In genomic region chr1:99970713-99971255, GRCh38 we compare ENCODE assay signal across 8 cellular contexts. TPM values are rescaled to one million over a fixed set of nuclear protein-coding genes. Genes with fewer than 3 reads are reported as not detected.
DNase-seq lines count a peak whose midpoint lies in the region; ATAC-seq and TF ChIP-seq lines count a peak whose summit lies in the region.

No MANE protein-coding gene starts in this region.

- H3K27ac Mint-ChIP-seq in activated naive CD4-positive, alpha-beta T cell treated with anti-CD3 and anti-CD28 coated beads for 36 hours, result no peak overlapping the region

- no peak for TF ChIP-seq EP300 in tibial nerve (IDR thresholded peaks at IDR 0.05)

- DNase-seq in activated naive CD4-positive, alpha-beta T cell treated with anti-CD3 and anti-CD28 coated beads for 36 hours, result no peak
- DNase-seq in activated naive CD4-positive, alpha-beta T cell treated with Interleukin-2 at 50 U/mL for 16 hours, result no peak
- DNase-seq in adipocyte (ENCODE audit: low read depth) (peak; percentile 29), left lung (no peak), tibial nerve (ENCODE audit: low spot score in 2 of 2) (no peak), NOMO-1 (lab: John Stamatoyannopoulos, UW; ENCODE audit: unreplicated experiment in 2 of 2) (no peak)
- no peak for DNase-seq in stimulated activated CD4-positive, alpha-beta T cell treated with anti-CD3 and anti-CD28 coated beads, Interleukin-1b, Interleukin-23, amount 100 ng/mL, for 48 hours

- peaks cover 20% of the 10 kb centered on the region for H3K4me1 ChIP-seq in adipocyte (ENCODE audit: control insufficient read depth, insufficient read depth, low read length)
- H3K4me1 ChIP-seq in left lung, result peaks cover 9 to 31% of the 10 kb centered on the region in 2 donors
- H3K4me1 ChIP-seq in tibial nerve, result peaks cover 0 to 34% (median 1%) of the 10 kb centered on the region in 4 donors

- TF ChIP-seq POLR2A in tibial nerve (IDR thresholded peaks at IDR 0.05), result no peak

- H3K4me3 ChIP-seq in adipocyte (ENCODE audit: low read length) (peak overlapping the region; percentile 93), left lung (peak overlapping the region; percentile 73 to 83), tibial nerve (peak overlapping the region; percentile 81 to 97 (median 91))

- ATAC-seq in left lung (no peak), HG03439 (IDR thresholded peaks at IDR 0.05; ENCODE audit: unreplicated experiment) (no peak)

- H3K27me3 ChIP-seq in adipocyte (replicated peaks; ENCODE audit: control insufficient read depth, insufficient read depth, low read length), result no peaks in the 10 kb centered on the region
- H3K27me3 ChIP-seq in left lung, result no peaks in the 10 kb centered on the region
- H3K27me3 ChIP-seq in tibial nerve, result no peaks in the 10 kb centered on the region

- peak overlapping the region; percentile 82 for H3K9ac ChIP-seq in adipocyte (ENCODE audit: low read length)

- no peak for TF ChIP-seq CTCF in left lung (IDR thresholded peaks at IDR 0.05)
- no peak for TF ChIP-seq CTCF in tibial nerve (IDR thresholded peaks at IDR 0.05)

- peaks cover 5% of the 10 kb centered on the region for H3K36me3 ChIP-seq in adipocyte (ENCODE audit: control insufficient read depth, insufficient read depth, low read length, severe bottlenecking)
- H3K36me3 ChIP-seq in left lung, result no peaks in the 10 kb centered on the region
- H3K36me3 ChIP-seq in tibial nerve, result peaks cover 0 to 10% (median 0%) of the 10 kb centered on the region in 3 donors

- intact Hi-C loops in activated naive CD4-positive, alpha-beta T cell treated with anti-CD3 and anti-CD28 coated beads for 36 hours (cut with micrococcal nuclease), result loop anchor here (1.0 kb wide), 5 partner anchors 68 to 381 kb away; partner anchors contain the start of genes AGL, DBT and TRMT13
- intact Hi-C loops in left lung (cut with DNase I), result no loop called here

- no peaks in the 10 kb centered on the region for H3K27me3 Mint-ChIP-seq in activated naive CD4-positive, alpha-beta T cell treated with anti-CD3 and anti-CD28 coated beads for 36 hours (ENCODE audit: low read depth)

- H3K9me3 ChIP-seq in adipocyte (ENCODE audit: control insufficient read depth, low read length) (no peaks in the 10 kb centered on the region), left lung (no peaks in the 10 kb centered on the region), tibial nerve (no peaks in the 10 kb centered on the region)

- no peaks in the 10 kb centered on the region for H3K9me3 Mint-ChIP-seq in activated naive CD4-positive, alpha-beta T cell treated with anti-CD3 and anti-CD28 coated beads for 36 hours

- WGBS in tibial nerve, 2 donors, result 51 to 52% methylated on average over 7 of the region's 7 CpGs

- CTCF ChIA-PET in activated naive CD4-positive, alpha-beta T cell treated with anti-CD3 and anti-CD28 coated beads for 36 hours (lab: Charles Lee), result no interaction called here

- H3K27ac ChIP-seq in left lung (peak overlapping the region; percentile 68 to 84), tibial nerve (peak overlapping the region in 2 of 4 donors; percentile 82 to 86)

- peaks cover 3% of the 10 kb centered on the region for H3K36me3 Mint-ChIP-seq in activated naive CD4-positive, alpha-beta T cell treated with anti-CD3 and anti-CD28 coated beads for 36 hours (ENCODE audit: low read depth)

- peaks cover 26% of the 10 kb centered on the region for H3K4me1 Mint-ChIP-seq in activated naive CD4-positive, alpha-beta T cell treated with anti-CD3 and anti-CD28 coated beads for 36 hours (ENCODE audit: low read depth)

- peak overlapping the region; percentile 96 for H3K4me3 Mint-ChIP-seq in activated naive CD4-positive, alpha-beta T cell treated with anti-CD3 and anti-CD28 coated beads for 36 hours

RNA-seq across cellular contexts. Expression of gene SLC35A3, which starts 1.0 kb away (rescaled TPM):
- total RNA-seq in activated naive CD4-positive, alpha-beta T cell treated with anti-CD3 and anti-CD28 coated beads for 36 hours, result 10 to 100 TPM; 13.8 to 15.5 TPM
- total RNA-seq in left lung (10 to 100 TPM; 32.1 to 43.1 TPM), tibial nerve (10 to 100 TPM; 15.7 to 23.8 (median 17.9) TPM)
